22 cellular contexts compared by ENCODE assay signal in the genomic region with DNA sequence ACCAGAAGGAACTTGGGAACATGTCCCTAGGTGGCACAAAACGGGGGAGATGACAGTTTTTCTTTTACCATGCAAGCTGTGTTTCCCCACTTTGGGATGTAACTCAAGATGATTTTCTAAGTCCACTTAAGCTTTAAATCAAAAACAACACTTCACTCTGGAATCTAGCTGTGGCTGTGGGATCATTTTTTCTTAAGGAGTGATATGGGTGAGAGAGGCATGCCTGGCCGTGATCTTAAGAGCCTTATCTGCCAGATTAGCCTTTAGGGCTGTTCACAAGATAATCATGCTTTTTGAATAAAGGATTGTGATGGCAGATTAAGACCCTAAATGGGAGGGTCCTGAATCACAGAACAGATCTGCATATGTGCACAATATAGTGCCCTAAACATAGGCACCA.
DNase-seq lines count a peak whose midpoint lies in the region; ATAC-seq, FAIRE-seq and TF ChIP-seq lines count a peak whose summit lies in the region.
"Had no signal": no experiment of that assay in that cellular context is flagged by ENCODE, and none has a peak within 500 bp of the region (broad histone marks: within the 10 kb centered on the region; RNA-seq: fewer than 3 reads in every experiment).

No MANE protein-coding gene starts in this region.

- peak overlapping the region; percentile 62 for H3K14ac ChIP-seq in IMR-90 (replicated peaks; ENCODE audit: low read depth, low read length)

- H3K27me3 ChIP-seq in IMR-90 (ENCODE audit: control insufficient read depth, insufficient read depth, low read length) (no peaks in the 10 kb centered on the region), astrocyte (ENCODE audit: insufficient read depth, low read length) (no peaks in the 10 kb centered on the region), smooth muscle cell (ENCODE audit: low read depth) (no peaks in the 10 kb centered on the region)
- H3K27me3 ChIP-seq: ascending aorta, foreskin keratinocyte, SJCRH30 had no signal

- H3K56ac ChIP-seq in IMR-90 (ENCODE audit: extremely low read depth, insufficient read depth, low read length) = peak overlapping the region; percentile 71

- in situ Hi-C loops in IMR-90 (cut with MboI; ENCODE audit: low sequenced_read_pairs) = no loop called here

- peak overlapping the region; percentile 78 for H3K18ac ChIP-seq in IMR-90 (ENCODE audit: low read depth, low read length)

- no TSS peak for BruUV-seq in IMR-90 (replicated peaks; lab: Mats Ljungman, UMichigan)

- H4K91ac ChIP-seq in IMR-90 (ENCODE audit: insufficient read depth, low read depth, low read length) = peak overlapping the region; percentile 87

- no peak for TF ChIP-seq POLR2A in IMR-90 (IDR thresholded peaks at IDR 0.05; ENCODE audit: low read depth, low read length)

- peak; percentile 65 for ATAC-seq in IMR-90 (ENCODE audit: low read depth)
- no peak for ATAC-seq in effector memory CD8-positive, alpha-beta T cell (replicated peaks)
- ATAC-seq: activated CD8-positive, alpha-beta T cell treated with anti-CD3 and anti-CD28 coated beads for 36 hours; mucosa of descending colon; T-helper 17 cell had no signal

- H2AK5ac ChIP-seq in IMR-90 (ENCODE audit: low read depth, low read length) = peak overlapping the region; percentile 82; the same call in 1 of the 2 replicates

- CTCF ChIA-PET in IMR-90 (lab: Yijun Ruan, JAX) = no interaction called here

- WGBS in IMR-90 (ENCODE audit: extremely low coverage in 2 of 2, insufficient read length in 1 of 2), 2 experiments = no CpG with 5 or more reads among the region's 2 CpGs
- WGBS in smooth muscle cell (ENCODE audit: low lambda C conversion rate) = 6% methylated on average over 2 of the region's 2 CpGs

- peak overlapping the region; percentile 75 for H3K4me2 ChIP-seq in IMR-90 (ENCODE audit: low read depth, low read length)
- no peak overlapping the region for H3K4me2 ChIP-seq in astrocyte (ENCODE audit: low read length)
- H3K4me2 ChIP-seq in smooth muscle cell = peak overlapping the region; percentile 75

- H2AFZ ChIP-seq in IMR-90 (replicated peaks; ENCODE audit: low read length, poor library complexity) (peak overlapping the region; percentile 44), astrocyte (ENCODE audit: low read depth, low read length) (no peak overlapping the region), smooth muscle cell (ENCODE audit: low read depth) (no peak overlapping the region)

- no peaks in the 10 kb centered on the region for H3K9me3 ChIP-seq in IMR-90 (ENCODE audit: control insufficient read depth, insufficient read depth, low read length)
- no peaks in the 10 kb centered on the region for H3K9me3 ChIP-seq in astrocyte (ENCODE audit: insufficient read depth, low read depth, low read length)
- no peaks in the 10 kb centered on the region for H3K9me3 ChIP-seq in smooth muscle cell (replicated peaks; ENCODE audit: low read depth)
- H3K9me3 ChIP-seq: ascending aorta, mucosa of descending colon, SJCRH30 had no signal

- no peak for FAIRE-seq in astrocyte (lab: Jason Lieb, UNC)
- FAIRE-seq: GM19239 had no signal

- H3K9ac ChIP-seq in IMR-90 (ENCODE audit: low read depth, low read length) = peak overlapping the region; percentile 63; the same call in 1 of the 2 replicates
- no peak overlapping the region for H3K9ac ChIP-seq in astrocyte (ENCODE audit: low read length)
- no peak overlapping the region for H3K9ac ChIP-seq in smooth muscle cell (ENCODE audit: low read depth)

- peak overlapping the region; percentile 84; the same call in 2 of the 3 replicates for H2BK15ac ChIP-seq in IMR-90 (ENCODE audit: low read depth, low read length)

- H3K9me3 Mint-ChIP-seq in astrocyte (ENCODE audit: unreplicated experiment) = no peaks in the 10 kb centered on the region
- peaks cover 8 to 16% of the 10 kb centered on the region in 2 donors for H3K9me3 Mint-ChIP-seq in effector memory CD8-positive, alpha-beta T cell
- H3K9me3 Mint-ChIP-seq: activated B cell treated with CpG ODN at 0.5 μM for 24 hours; activated naive CD4-positive, alpha-beta T cell treated with anti-CD3 and anti-CD28 coated beads for 36 hours had no signal

- H3K4me3 ChIP-seq in IMR-90 (ENCODE audit: insufficient read depth, low read depth, low read length) (no peak overlapping the region), astrocyte (ENCODE audit: insufficient read depth, low read depth, low read length) (no peak overlapping the region), smooth muscle cell (peak overlapping the region; percentile 22)
- H3K4me3 ChIP-seq: mucosa of descending colon, SJCRH30 had no signal

- dilution Hi-C loops in IMR-90 (cut with HindIII; ENCODE audit: low sequenced_read_pairs, unreplicated experiment) = no loop called here

- POLR2A ChIA-PET in IMR-90 (lab: Charles Lee; ENCODE audit: unreplicated experiment) = no interaction called here

- H3K4me3 Mint-ChIP-seq in astrocyte (ENCODE audit: unreplicated experiment) = no peak overlapping the region
- no peak overlapping the region for H3K4me3 Mint-ChIP-seq in effector memory CD8-positive, alpha-beta T cell
- H3K4me3 Mint-ChIP-seq: activated B cell treated with CpG ODN at 0.5 μM for 24 hours; activated CD8-positive, alpha-beta T cell treated with anti-CD3 and anti-CD28 coated beads for 36 hours; activated naive CD4-positive, alpha-beta T cell treated with anti-CD3 and anti-CD28 coated beads for 36 hours; B cell; T-helper 17 cell had no signal

- H2BK5ac ChIP-seq in IMR-90 (ENCODE audit: low read depth, low read length, poor library complexity, severe bottlenecking) = peak overlapping the region; percentile 92

- peak; percentile 42 for DNase-seq in IMR-90
- peak; percentile 7 for DNase-seq in astrocyte (ENCODE audit: low read depth)
- peak; percentile 6 for DNase-seq in left kidney (ENCODE audit: low read depth, low spot score)
- no peak for DNase-seq in smooth muscle cell (lab: John Stamatoyannopoulos, UW; ENCODE audit: unreplicated experiment)
- DNase-seq in AG20443 (ENCODE audit: low spot score) = no peak
- DNase-seq in NCI-H526 treated with DMSO at 0.1 percent for 48 hours (lab: John Stamatoyannopoulos, UW) = no peak
- DNase-seq in effector memory CD8-positive, alpha-beta T cell = no peak
- no peak for DNase-seq in mucosa of gallbladder (ENCODE audit: low spot score)
- DNase-seq: activated B cell treated with CpG ODN at 0.5 μM for 24 hours; activated CD8-positive, alpha-beta T cell treated with anti-CD3 and anti-CD28 coated beads for 36 hours; activated naive CD4-positive, alpha-beta T cell treated with anti-CD3 and anti-CD28 coated beads for 36 hours; activated T-cell treated with anti-CD3 and anti-CD28 coated beads, Interleukin-2, amount 50 U/mL, for 1 hour; H7; mucosa of descending colon; NCI-H2081 treated with DMSO at 0.1 percent for 48 hours; retina; SJCRH30; T-helper 17 cell had no signal

- H3K36me3 Mint-ChIP-seq in astrocyte (ENCODE audit: low read depth, unreplicated experiment) = no peaks in the 10 kb centered on the region
- no peaks in the 10 kb centered on the region for H3K36me3 Mint-ChIP-seq in effector memory CD8-positive, alpha-beta T cell (ENCODE audit: insufficient read depth)

- no peaks in the 10 kb centered on the region; the same call in none of the 2 replicates for H3K9me1 ChIP-seq in IMR-90 (ENCODE audit: insufficient read depth, low read length)

- peak overlapping the region; percentile 80; the same call in 1 of the 2 replicates for H3K27ac ChIP-seq in IMR-90 (ENCODE audit: insufficient read depth, low read length)
- no peak overlapping the region for H3K27ac ChIP-seq in astrocyte (ENCODE audit: low read depth, low read length)
- peak overlapping the region; percentile 74 for H3K27ac ChIP-seq in smooth muscle cell (ENCODE audit: low read depth)
- H3K27ac ChIP-seq: ascending aorta, foreskin keratinocyte, SJCRH30 had no signal

- no peaks in the 10 kb centered on the region for H4K20me1 ChIP-seq in IMR-90 (ENCODE audit: insufficient read depth, low read length)
- no peaks in the 10 kb centered on the region for H4K20me1 ChIP-seq in astrocyte (ENCODE audit: insufficient read depth, low read length)
- H4K20me1 ChIP-seq in smooth muscle cell (ENCODE audit: low read depth) = no peaks in the 10 kb centered on the region

- peak overlapping the region; percentile 39 for H2AK9ac ChIP-seq in IMR-90 (replicated peaks; ENCODE audit: low read depth, low read length, poor library complexity)

- no peaks in the 10 kb centered on the region for H3K79me1 ChIP-seq in IMR-90 (ENCODE audit: low read depth in 1 of 2, low read length in 2 of 2)

- H4K5ac ChIP-seq in IMR-90 (ENCODE audit: low read depth, low read length) = peak overlapping the region; percentile 82

- H3K4me1 ChIP-seq in IMR-90 (ENCODE audit: control insufficient read depth, insufficient read depth, low read length) (peaks cover 5% of the 10 kb centered on the region), astrocyte (ENCODE audit: insufficient read depth, low read length) (no peaks in the 10 kb centered on the region), smooth muscle cell (ENCODE audit: low read depth) (peaks cover 12% of the 10 kb centered on the region)
- H3K4me1 ChIP-seq: foreskin keratinocyte had no signal

- H4K8ac ChIP-seq in IMR-90 (ENCODE audit: low read depth in 2 of 2, low read length in 2 of 2) = peak overlapping the region; percentile 35 to 77

- intact Hi-C loops in IMR-90 (cut with micrococcal nuclease) = loop anchor here (2.0 to 5.0 kb wide), 5 partner anchors 40 to 405 kb away; a partner anchor contains a TSS

- peak overlapping the region; percentile 76 for H3K4ac ChIP-seq in IMR-90 (ENCODE audit: low read depth, low read length)

- TF ChIP-seq RAD21 in IMR-90 (IDR thresholded peaks at IDR 0.05; ENCODE audit: low read length) = no peak

- H3K36me3 ChIP-seq in IMR-90 (ENCODE audit: control insufficient read depth, insufficient read depth, low read length) (no peaks in the 10 kb centered on the region), astrocyte (ENCODE audit: insufficient read depth, low read length) (no peaks in the 10 kb centered on the region), smooth muscle cell (ENCODE audit: low read depth) (no peaks in the 10 kb centered on the region)
- H3K36me3 ChIP-seq: ascending aorta, SJCRH30 had no signal

- H2BK20ac ChIP-seq in IMR-90 (ENCODE audit: low read depth, low read length) = peak overlapping the region; percentile 79

- peak overlapping the region; percentile 85 for H3K27ac Mint-ChIP-seq in astrocyte (ENCODE audit: unreplicated experiment)
- H3K27ac Mint-ChIP-seq in effector memory CD8-positive, alpha-beta T cell = no peak overlapping the region
- H3K27ac Mint-ChIP-seq: activated B cell treated with CpG ODN at 0.5 μM for 24 hours; activated CD8-positive, alpha-beta T cell treated with anti-CD3 and anti-CD28 coated beads for 36 hours; activated naive CD4-positive, alpha-beta T cell treated with anti-CD3 and anti-CD28 coated beads for 36 hours; B cell; T-helper 17 cell had no signal

- H3K79me2 ChIP-seq in astrocyte (ENCODE audit: insufficient read depth, low read length) (no peaks in the 10 kb centered on the region), smooth muscle cell (ENCODE audit: low read depth) (no peaks in the 10 kb centered on the region)

- peak overlapping the region; percentile 55 for H3K23ac ChIP-seq in IMR-90 (ENCODE audit: low read depth, low read length)

- peaks cover 19% of the 10 kb centered on the region for H3F3A ChIP-seq in smooth muscle cell (ENCODE audit: low read depth)

- peak overlapping the region; percentile 86 for H2BK120ac ChIP-seq in IMR-90 (ENCODE audit: low read depth, low read length)

- peaks cover 40% of the 10 kb centered on the region for H3K4me1 Mint-ChIP-seq in astrocyte (ENCODE audit: low read depth, unreplicated experiment)
- no peaks in the 10 kb centered on the region for H3K4me1 Mint-ChIP-seq in effector memory CD8-positive, alpha-beta T cell (ENCODE audit: low read depth in 2 of 2)
- H3K4me1 Mint-ChIP-seq: activated B cell treated with CpG ODN at 0.5 μM for 24 hours, B cell, T-helper 17 cell had no signal

- TF ChIP-seq CTCF in IMR-90 (conservative IDR thresholded peaks at IDR 0.05; ENCODE audit: low read depth, low read length) (no peak), astrocyte (IDR thresholded peaks at IDR 0.05; ENCODE audit: insufficient read depth, low read depth, low read length) (no peak), smooth muscle cell (IDR thresholded peaks at IDR 0.05; ENCODE audit: borderline replicate concordance, insufficient read depth, poor library complexity, severe bottlenecking) (no peak)

- H3K27me3 Mint-ChIP-seq in astrocyte (ENCODE audit: low read depth, unreplicated experiment) = peaks cover 3% of the 10 kb centered on the region
- H3K27me3 Mint-ChIP-seq in effector memory CD8-positive, alpha-beta T cell = no peaks in the 10 kb centered on the region
- H3K27me3 Mint-ChIP-seq: activated B cell treated with CpG ODN at 0.5 μM for 24 hours; activated CD8-positive, alpha-beta T cell treated with anti-CD3 and anti-CD28 coated beads for 36 hours; B cell; T-helper 17 cell had no signal

Comparison
In these comparisons a context has a peak if more than half of its experiments do, and no peak if none do; other contexts are left out.
1. DNase-seq: peak in IMR-90 (single experiment), astrocyte (single experiment) and left kidney (single experiment); none in smooth muscle cell (single experiment), AG20443 (single experiment), NCI-H526 treated with DMSO at 0.1 percent for 48 hours (single experiment), effector memory CD8-positive, alpha-beta T cell (0 of 3) and mucosa of gallbladder (single experiment).